30 cellular contexts compared by ENCODE assay signal in genomic region chrX:109695637-109696036, GRCh38.
"Had no signal": no experiment of that assay in that cellular context is flagged by ENCODE, and none has a peak within 500 bp of the region (broad histone marks: within the 10 kb centered on the region; RNA-seq: fewer than 3 reads in every experiment).

No MANE protein-coding gene starts in this region.

- H3K27ac ChIP-seq: ascending aorta, breast epithelium, cardiac muscle cell, colonic mucosa, epithelial cell of prostate, esophagus squamous epithelium, gastroesophageal sphincter, heart right ventricle had no signal

- H3K4me3 Mint-ChIP-seq: activated CD4-positive, alpha-beta memory T cell treated with anti-CD3 and anti-CD28 coated beads, Interleukin-2, amount 10 ng/mL, durations not matched to agents 7 days and 5 days; activated CD4-positive, alpha-beta T cell treated with anti-CD3 and anti-CD28 coated beads for 36 hours; activated CD4-positive, alpha-beta T cell treated with anti-CD3 and anti-CD28 coated beads, Interleukin-2, amount 10 ng/mL, durations not matched to agents 24 days and 14 days; activated naive CD4-positive, alpha-beta T cell treated with anti-CD3 and anti-CD28 coated beads, Interleukin-2, amount 50 U/mL, for 24 hours; activated naive CD8-positive, alpha-beta T cell treated with anti-CD3 and anti-CD28 coated beads, Interleukin-2, amount 10 ng/mL, durations not matched to agents 7 days and 5 days; brain; T-cell; T-helper 1 cell treated with Interleukin-12 subunit alpha and Interleukin-12 subunit beta and Interleukin-4 antibody, amounts not matched to agents 30 μg/mL and 1 μg/mL, for 36 hours had no signal

- ATAC-seq: gastroesophageal sphincter, heart right ventricle, T-cell had no signal

- H3K36me3 Mint-ChIP-seq: activated naive CD4-positive, alpha-beta T cell treated with anti-CD3 and anti-CD28 coated beads, Interleukin-2, amount 50 U/mL, for 24 hours had no signal

- H3K36me3 ChIP-seq: ascending aorta, breast epithelium, cardiac muscle cell, colonic mucosa, esophagus squamous epithelium, gastroesophageal sphincter had no signal

- H3K9me3 Mint-ChIP-seq: activated CD4-positive, alpha-beta memory T cell treated with anti-CD3 and anti-CD28 coated beads, Interleukin-2, amount 10 ng/mL, durations not matched to agents 7 days and 5 days; activated CD4-positive, alpha-beta T cell treated with anti-CD3 and anti-CD28 coated beads, Interleukin-2, amount 10 ng/mL, durations not matched to agents 24 days and 14 days; activated naive CD4-positive, alpha-beta T cell treated with anti-CD3 and anti-CD28 coated beads, Interleukin-2, amount 50 U/mL, for 24 hours; activated naive CD8-positive, alpha-beta T cell treated with anti-CD3 and anti-CD28 coated beads, Interleukin-2, amount 10 ng/mL, durations not matched to agents 7 days and 5 days; brain; T-cell; T-helper 1 cell treated with Interleukin-12 subunit alpha and Interleukin-12 subunit beta and Interleukin-4 antibody, amounts not matched to agents 30 μg/mL and 1 μg/mL, for 36 hours had no signal

- H3K4me1 ChIP-seq: ascending aorta, breast epithelium, colonic mucosa, gastroesophageal sphincter had no signal

- H3K27me3 ChIP-seq: ascending aorta, cardiac muscle cell, colonic mucosa, esophagus squamous epithelium, gastroesophageal sphincter had no signal

- FAIRE-seq: endometrium, endothelial cell of umbilical vein had no signal

- H3K27ac Mint-ChIP-seq: activated CD4-positive, alpha-beta memory T cell treated with anti-CD3 and anti-CD28 coated beads, Interleukin-2, amount 10 ng/mL, durations not matched to agents 7 days and 5 days; activated CD4-positive, alpha-beta T cell treated with anti-CD3 and anti-CD28 coated beads for 36 hours; activated naive CD4-positive, alpha-beta T cell treated with anti-CD3 and anti-CD28 coated beads, Interleukin-2, amount 50 U/mL, for 24 hours; activated naive CD8-positive, alpha-beta T cell treated with anti-CD3 and anti-CD28 coated beads, Interleukin-2, amount 10 ng/mL, durations not matched to agents 7 days and 5 days; brain; T-helper 1 cell treated with Interleukin-12 subunit alpha and Interleukin-12 subunit beta and Interleukin-4 antibody, amounts not matched to agents 30 μg/mL and 1 μg/mL, for 36 hours had no signal

- DNase-seq: activated CD4-positive, alpha-beta memory T cell treated with anti-CD3 and anti-CD28 coated beads, Interleukin-2, amount 10 ng/mL, durations not matched to agents 7 days and 5 days; activated CD4-positive, alpha-beta T cell treated with anti-CD3 and anti-CD28 coated beads for 36 hours; activated CD4-positive, alpha-beta T cell treated with anti-CD3 and anti-CD28 coated beads, Interleukin-2, amount 10 ng/mL, durations not matched to agents 24 days and 14 days; activated CD4-positive, CD25-positive, alpha-beta regulatory T cell; activated CD4-positive, CD25-positive, alpha-beta regulatory T cell treated with anti-CD3 and anti-CD28 coated beads, Interleukin-2, amount 50 U/mL, for 72 hours; activated effector memory CD4-positive, alpha-beta T cell treated with Interleukin-2 at 50 U/mL for 16 hours; activated gamma-delta T cell treated with Interleukin-2 at 50 U/mL for 16 hours; activated naive CD4-positive, alpha-beta T cell treated with Interleukin-2 at 50 U/mL for 16 hours; activated naive CD8-positive, alpha-beta T cell treated with anti-CD3 and anti-CD28 coated beads, Interleukin-2, amount 10 ng/mL, durations not matched to agents 7 days and 5 days; activated T-cell treated with anti-CD3 and anti-CD28 coated beads, Interleukin-2, amount 50 U/mL, for 48 hours; central memory CD4-positive, alpha-beta T cell; cerebellar nuclear complex; colonic mucosa; effector CD8-positive, alpha-beta T cell; esophagus squamous epithelium; foreskin melanocyte; heart right ventricle; hippocampal formation; SW 1271; T-cell had no signal

- H3K27me3 Mint-ChIP-seq: activated CD4-positive, alpha-beta memory T cell treated with anti-CD3 and anti-CD28 coated beads, Interleukin-2, amount 10 ng/mL, durations not matched to agents 7 days and 5 days; activated CD4-positive, alpha-beta T cell treated with anti-CD3 and anti-CD28 coated beads for 36 hours; activated CD4-positive, alpha-beta T cell treated with anti-CD3 and anti-CD28 coated beads, Interleukin-2, amount 10 ng/mL, durations not matched to agents 24 days and 14 days; activated naive CD4-positive, alpha-beta T cell treated with anti-CD3 and anti-CD28 coated beads, Interleukin-2, amount 50 U/mL, for 24 hours; activated naive CD8-positive, alpha-beta T cell treated with anti-CD3 and anti-CD28 coated beads, Interleukin-2, amount 10 ng/mL, durations not matched to agents 7 days and 5 days; brain had no signal

- H3K4me3 ChIP-seq: ascending aorta, breast epithelium, cardiac muscle cell, colonic mucosa, esophagus squamous epithelium, gastroesophageal sphincter, heart right ventricle had no signal

- H3K9me3 ChIP-seq: ascending aorta, breast epithelium, colonic mucosa, esophagus squamous epithelium, gastroesophageal sphincter, heart right ventricle had no signal
